ENCODE assay signal across 29 cellular contexts in the genomic region with DNA sequence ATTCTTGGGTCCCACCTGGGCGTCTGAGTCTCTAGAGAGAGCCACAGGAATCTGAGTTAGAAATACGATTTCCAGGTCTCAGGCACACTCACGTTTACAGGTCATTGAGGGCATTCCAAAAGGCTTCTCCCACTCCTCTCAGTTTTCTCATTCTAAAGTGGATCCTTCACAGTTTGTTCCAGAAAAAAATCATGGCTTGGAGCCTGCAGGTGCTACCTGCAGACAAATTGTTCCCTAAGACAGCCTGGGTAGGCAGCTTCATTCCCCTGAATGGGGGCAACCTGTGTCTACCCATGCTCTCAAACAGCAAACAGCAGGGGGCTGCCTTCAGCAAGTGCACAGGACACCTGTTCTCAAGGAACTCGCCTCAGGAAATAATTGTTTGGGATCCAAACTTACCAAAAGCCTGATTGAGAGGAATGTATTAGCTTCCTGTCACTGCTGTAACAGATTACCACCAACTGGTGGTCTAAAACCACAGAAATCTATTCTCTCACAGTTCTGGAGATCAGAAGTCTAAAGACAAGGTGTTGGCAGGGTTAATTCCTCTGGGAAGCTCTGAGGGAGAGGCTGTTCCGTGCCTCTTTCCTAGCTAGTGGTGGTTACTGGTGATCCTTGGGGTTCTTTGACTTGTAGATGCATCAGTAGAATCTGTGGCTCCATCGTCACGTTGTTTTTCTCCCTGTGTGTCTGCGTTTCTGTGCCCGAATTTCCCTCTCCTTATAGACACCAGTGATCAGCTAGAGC.
DNase-seq lines count a peak whose midpoint lies in the region; ATAC-seq and TF ChIP-seq lines count a peak whose summit lies in the region.
"Had no signal": no experiment of that assay in that cellular context is flagged by ENCODE, and none has a peak within 500 bp of the region (broad histone marks: within the 10 kb centered on the region; RNA-seq: fewer than 3 reads in every experiment).

No MANE protein-coding gene starts in this region.

- H3K27ac ChIP-seq in Peyer's patch: no peak overlapping the region
- H3K27ac ChIP-seq: heart right ventricle, RWPE1, tibial artery had no signal

- H3K9me3 Mint-ChIP-seq in Caco-2 (ENCODE audit: unreplicated experiment): no peaks in the 10 kb centered on the region
- H3K9me3 Mint-ChIP-seq in activated T-helper 17 cell treated with anti-CD3 and anti-CD28 coated beads, Interleukin-2, amount 50 U/mL, for 72 hours: no peaks in the 10 kb centered on the region
- H3K9me3 Mint-ChIP-seq: CD4-positive, alpha-beta T cell; T-helper 1 cell treated with Interleukin-12 subunit alpha and Interleukin-12 subunit beta and Interleukin-4 antibody, amounts not matched to agents 30 μg/mL and 1 μg/mL, for 36 hours had no signal

- H3K9me3 ChIP-seq in Caco-2 (no peaks in the 10 kb centered on the region), Peyer's patch (no peaks in the 10 kb centered on the region)
- H3K9me3 ChIP-seq: HAP-1, tibial artery had no signal

- peak; percentile 26 to 55 for TF ChIP-seq CTCF in Caco-2 (IDR thresholded peaks at IDR 0.05; ENCODE audit: insufficient read depth in 1 of 2, low read depth in 1 of 2, low read length in 1 of 2, severe bottlenecking in 1 of 2, unreplicated experiment in 1 of 2)
- peak; percentile 11 for TF ChIP-seq CTCF in GM12873 (IDR thresholded peaks at IDR 0.05; ENCODE audit: insufficient read depth, low read depth, low read length, missing control alignments)
- TF ChIP-seq CTCF in kidney epithelial cell (IDR thresholded peaks at IDR 0.05; ENCODE audit: insufficient read depth, low read length, poor library complexity, severe bottlenecking): peak; percentile 9
- TF ChIP-seq CTCF in Peyer's patch (IDR thresholded peaks at IDR 0.05): no peak
- no peak for TF ChIP-seq CTCF in foreskin fibroblast (IDR thresholded peaks at IDR 0.05; ENCODE audit: low read depth, low read length)

- H3K36me3 ChIP-seq in Caco-2 (ENCODE audit: control insufficient read depth, insufficient read depth, low read length) (no peaks in the 10 kb centered on the region), kidney epithelial cell (ENCODE audit: control insufficient read depth, insufficient read depth, low read length) (no peaks in the 10 kb centered on the region), Peyer's patch (no peaks in the 10 kb centered on the region)
- H3K36me3 ChIP-seq: HAP-1, heart right ventricle, tibial artery had no signal

- CTCF ChIA-PET in Caco-2 (lab: Charles Lee): interaction anchor here (0.8 to 1.9 kb wide), 5 partner anchors 9 to 433 kb away, joined by 3 to 20 read pairs (median 4); no protein-coding TSS in a partner anchor

- H3K4me1 ChIP-seq in Caco-2: no peaks in the 10 kb centered on the region
- no peaks in the 10 kb centered on the region for H3K4me1 ChIP-seq in Peyer's patch
- H3K4me1 ChIP-seq: heart right ventricle, tibial artery had no signal

- POLR2A ChIA-PET in Caco-2 (lab: Charles Lee): no interaction called here

- peaks cover 12% of the 10 kb centered on the region for H3K27me3 Mint-ChIP-seq in Caco-2 (ENCODE audit: insufficient read depth, unreplicated experiment)
- peaks cover 10% of the 10 kb centered on the region for H3K27me3 Mint-ChIP-seq in activated T-helper 17 cell treated with anti-CD3 and anti-CD28 coated beads, Interleukin-2, amount 50 U/mL, for 72 hours

- no peak for ATAC-seq in activated T-helper 17 cell treated with anti-CD3 and anti-CD28 coated beads, Interleukin-2, amount 50 U/mL, for 72 hours (replicated peaks)
- ATAC-seq: activated CD4-positive, alpha-beta T cell treated with anti-CD3 and anti-CD28 coated beads for 36 hours; esophagus mucosa; heart right ventricle; left lobe of liver had no signal

- H3K27me3 ChIP-seq in Caco-2 (replicated peaks; ENCODE audit: control insufficient read depth, insufficient read depth, low read length) (no peaks in the 10 kb centered on the region), kidney epithelial cell (ENCODE audit: control insufficient read depth, insufficient read depth, low read length) (no peaks in the 10 kb centered on the region), Peyer's patch (no peaks in the 10 kb centered on the region)

- H3K36me3 Mint-ChIP-seq in Caco-2 (ENCODE audit: insufficient read depth, unreplicated experiment): no peaks in the 10 kb centered on the region
- H3K36me3 Mint-ChIP-seq in activated T-helper 17 cell treated with anti-CD3 and anti-CD28 coated beads, Interleukin-2, amount 50 U/mL, for 72 hours (ENCODE audit: low read depth): no peaks in the 10 kb centered on the region
- H3K36me3 Mint-ChIP-seq: naive B cell had no signal

- DNase-seq in Caco-2 (peak in 1 of 2 experiments; percentile 34), NCI-H2171 treated with DMSO at 0.1 percent for 48 hours (lab: John Stamatoyannopoulos, UW) (peak; percentile 22), kidney epithelial cell (ENCODE audit: low read depth) (no peak), Peyer's patch (no peak), foreskin fibroblast (no peak), occipital lobe (lab: John Stamatoyannopoulos, UW) (no peak)
- DNase-seq: activated CD4-positive, alpha-beta T cell treated with anti-CD3 and anti-CD28 coated beads for 36 hours; activated effector memory CD4-positive, alpha-beta T cell treated with Interleukin-2 at 50 U/mL for 16 hours; activated T-cell treated with anti-CD3 and anti-CD28 coated beads for 4 hours; caudate nucleus; CD4-positive, alpha-beta T cell; cortex of kidney; DMS153; foreskin melanocyte; heart right ventricle; KG1; naive B cell; NCI-H1436 treated with DMSO at 0.1 percent for 48 hours; NCI-H748 treated with DMSO at 0.1 percent for 48 hours; nucleus accumbens; small intestine; tibial artery had no signal

- no peak overlapping the region for H3K4me3 Mint-ChIP-seq in Caco-2 (ENCODE audit: unreplicated experiment)
- H3K4me3 Mint-ChIP-seq in activated T-helper 17 cell treated with anti-CD3 and anti-CD28 coated beads, Interleukin-2, amount 50 U/mL, for 72 hours: no peak overlapping the region
- H3K4me3 Mint-ChIP-seq: activated CD4-positive, alpha-beta T cell treated with anti-CD3 and anti-CD28 coated beads for 36 hours; CD4-positive, alpha-beta T cell; naive B cell; T-helper 1 cell treated with Interleukin-12 subunit alpha and Interleukin-12 subunit beta and Interleukin-4 antibody, amounts not matched to agents 30 μg/mL and 1 μg/mL, for 36 hours had no signal

- intact Hi-C loops in Caco-2 (cut with micrococcal nuclease; ENCODE audit: unreplicated experiment): loop anchor here (1.0 kb wide), 3 partner anchors 177 to 330 kb away; no protein-coding TSS in a partner anchor

- no peak for TF ChIP-seq POLR2A in Peyer's patch (IDR thresholded peaks at IDR 0.05)

- BruUV-seq in Caco-2 (replicated peaks; lab: Mats Ljungman, UMichigan): no TSS peak

- H3K27ac Mint-ChIP-seq in Caco-2 (ENCODE audit: unreplicated experiment): no peak overlapping the region
- H3K27ac Mint-ChIP-seq in activated T-helper 17 cell treated with anti-CD3 and anti-CD28 coated beads, Interleukin-2, amount 50 U/mL, for 72 hours: no peak overlapping the region
- H3K27ac Mint-ChIP-seq: activated CD4-positive, alpha-beta T cell treated with anti-CD3 and anti-CD28 coated beads for 36 hours; CD4-positive, alpha-beta T cell; naive B cell; T-helper 1 cell treated with Interleukin-12 subunit alpha and Interleukin-12 subunit beta and Interleukin-4 antibody, amounts not matched to agents 30 μg/mL and 1 μg/mL, for 36 hours had no signal

- H3K4me1 Mint-ChIP-seq in Caco-2 (ENCODE audit: low read depth, unreplicated experiment): no peaks in the 10 kb centered on the region
- H3K4me1 Mint-ChIP-seq in activated T-helper 17 cell treated with anti-CD3 and anti-CD28 coated beads, Interleukin-2, amount 50 U/mL, for 72 hours: no peaks in the 10 kb centered on the region
- H3K4me1 Mint-ChIP-seq: activated CD4-positive, alpha-beta T cell treated with anti-CD3 and anti-CD28 coated beads for 36 hours; naive B cell had no signal

- H3K4me3 ChIP-seq in Caco-2 (ENCODE audit: low read depth, low read length) (no peak overlapping the region), kidney epithelial cell (ENCODE audit: low read depth, low read length) (no peak overlapping the region), Peyer's patch (no peak overlapping the region), foreskin fibroblast (ENCODE audit: low read depth in 1 of 2, low read length in 2 of 2) (no peak overlapping the region)
- H3K4me3 ChIP-seq: HAP-1, heart right ventricle, tibial artery had no signal

Comparison
In these comparisons a context has a peak if more than half of its experiments do, and no peak if none do; other contexts are left out.
1. CTCF ChIP-seq: peak in Caco-2 (2 of 2), GM12873 (single experiment) and kidney epithelial cell (single experiment); none in Peyer's patch (0 of 6) and foreskin fibroblast (single experiment).